ENCODE assay signal across 22 cellular contexts in genomic region chr21:39046236-39046911, GRCh38.
DNase-seq lines count a peak whose midpoint lies in the region; ATAC-seq and TF ChIP-seq lines count a peak whose summit lies in the region.
"Had no signal": no experiment of that assay in that cellular context is flagged by ENCODE, and none has a peak within 500 bp of the region (broad histone marks: within the 10 kb centered on the region; RNA-seq: fewer than 3 reads in every experiment).

No MANE protein-coding gene starts in this region.

- H3K9me3 ChIP-seq in left ventricle myocardium inferior (replicated peaks): no peaks in the 10 kb centered on the region
- no peaks in the 10 kb centered on the region for H3K9me3 ChIP-seq in right cardiac atrium (ENCODE audit: control insufficient read depth, low read length)

- peak overlapping the region; percentile 61 for H3K27ac ChIP-seq in left ventricle myocardium inferior (replicated peaks)
- no peak overlapping the region for H3K27ac ChIP-seq in right cardiac atrium (ENCODE audit: low read length)
- H3K27ac ChIP-seq: PC-9 had no signal

- no peaks in the 10 kb centered on the region for H3K36me3 Mint-ChIP-seq in type B pancreatic cell
- H3K36me3 Mint-ChIP-seq: CD8-positive, alpha-beta T cell had no signal

- WGBS in right cardiac atrium: 94% methylated on average over 9 of the region's 9 CpGs

- H3K4me3 Mint-ChIP-seq in type B pancreatic cell: no peak overlapping the region
- H3K4me3 Mint-ChIP-seq: CD8-positive, alpha-beta T cell had no signal

- H3K4me3 ChIP-seq in left ventricle myocardium inferior: no peak overlapping the region
- no peak overlapping the region for H3K4me3 ChIP-seq in right cardiac atrium (ENCODE audit: low read length)
- H3K4me3 ChIP-seq in epithelial cell of esophagus (ENCODE audit: low read length): no peak overlapping the region
- H3K4me3 ChIP-seq: PC-9 had no signal

- no peaks in the 10 kb centered on the region for H3K36me3 ChIP-seq in left ventricle myocardium inferior

- intact Hi-C loops in left ventricle myocardium inferior (cut with micrococcal nuclease): no loop called here
- intact Hi-C loops in right cardiac atrium (cut with DNase I): no loop called here

- peaks cover 13% of the 10 kb centered on the region for H3K4me1 Mint-ChIP-seq in type B pancreatic cell (ENCODE audit: unreplicated experiment)

- H3K9me3 Mint-ChIP-seq in type B pancreatic cell: no peaks in the 10 kb centered on the region
- H3K9me3 Mint-ChIP-seq: CD8-positive, alpha-beta T cell had no signal

- H3K27me3 Mint-ChIP-seq in type B pancreatic cell: no peaks in the 10 kb centered on the region

- DNase-seq in left ventricle myocardium inferior: no peak
- no peak for DNase-seq in right cardiac atrium
- peak; percentile 64 for DNase-seq in epithelial cell of esophagus (ENCODE audit: low read depth)
- peak; percentile 81 for DNase-seq in mesenteric fat pad (ENCODE audit: low spot score)
- DNase-seq in type B pancreatic cell (ENCODE audit: extremely low spot score, unreplicated experiment): peak; percentile 49
- DNase-seq in stimulated activated CD4-positive, alpha-beta T cell treated with anti-CD3 and anti-CD28 coated beads, Interleukin-12 subunit alpha, Interleukin-12 subunit beta, amount 100 ng/mL, for 4 hours: no peak
- DNase-seq in cerebellar nuclear complex (lab: John Stamatoyannopoulos, UW): no peak
- no peak for DNase-seq in T-helper 9 cell
- DNase-seq: 8988T; C1 segment of cervical spinal cord; Calu3; CD8-positive, alpha-beta T cell; GDM1; KG1; NCI-H1105; NCI-H146; NCI-H2029; NCI-H2227 treated with DMSO at 0.1 percent for 48 hours; NCI-H510A treated with DMSO at 0.1 percent for 48 hours; NCI-H748 treated with DMSO at 0.1 percent for 48 hours; PC-9 had no signal

- no peak for TF ChIP-seq CTCF in left ventricle myocardium inferior (IDR thresholded peaks at IDR 0.05; ENCODE audit: borderline replicate concordance)
- no peak for TF ChIP-seq CTCF in epithelial cell of esophagus (IDR thresholded peaks at IDR 0.05; ENCODE audit: insufficient read depth, low read depth, low read length, missing control alignments)
- TF ChIP-seq CTCF in type B pancreatic cell (conservative IDR thresholded peaks at IDR 0.05): no peak

- H3K4me1 ChIP-seq in left ventricle myocardium inferior (peaks cover 40% of the 10 kb centered on the region), right cardiac atrium (ENCODE audit: control insufficient read depth, insufficient read depth, low read length) (peaks cover 13% of the 10 kb centered on the region)

- no peak overlapping the region for H3K27ac Mint-ChIP-seq in type B pancreatic cell
- H3K27ac Mint-ChIP-seq: CD8-positive, alpha-beta T cell had no signal

- H3K27me3 ChIP-seq in left ventricle myocardium inferior (ENCODE audit: low read depth) (no peaks in the 10 kb centered on the region), right cardiac atrium (ENCODE audit: control insufficient read depth, insufficient read depth) (no peaks in the 10 kb centered on the region)

- ATAC-seq in right cardiac atrium: no peak
- ATAC-seq: CD8-positive, alpha-beta T cell; HCT116 had no signal

Comparison
In these comparisons a context has a peak if more than half of its experiments do, and no peak if none do; other contexts are left out.
1. DNase-seq: peak in epithelial cell of esophagus (single experiment), mesenteric fat pad (single experiment) and type B pancreatic cell (single experiment); none in left ventricle myocardium inferior (single experiment), right cardiac atrium (0 of 3), stimulated activated CD4-positive, alpha-beta T cell treated with anti-CD3 and anti-CD28 coated beads, Interleukin-12 subunit alpha, Interleukin-12 subunit beta, amount 100 ng/mL, for 4 hours (single experiment), cerebellar nuclear complex (0 of 2) and T-helper 9 cell (single experiment).